10 cellular contexts compared by ENCODE assay signal in the genomic region with DNA sequence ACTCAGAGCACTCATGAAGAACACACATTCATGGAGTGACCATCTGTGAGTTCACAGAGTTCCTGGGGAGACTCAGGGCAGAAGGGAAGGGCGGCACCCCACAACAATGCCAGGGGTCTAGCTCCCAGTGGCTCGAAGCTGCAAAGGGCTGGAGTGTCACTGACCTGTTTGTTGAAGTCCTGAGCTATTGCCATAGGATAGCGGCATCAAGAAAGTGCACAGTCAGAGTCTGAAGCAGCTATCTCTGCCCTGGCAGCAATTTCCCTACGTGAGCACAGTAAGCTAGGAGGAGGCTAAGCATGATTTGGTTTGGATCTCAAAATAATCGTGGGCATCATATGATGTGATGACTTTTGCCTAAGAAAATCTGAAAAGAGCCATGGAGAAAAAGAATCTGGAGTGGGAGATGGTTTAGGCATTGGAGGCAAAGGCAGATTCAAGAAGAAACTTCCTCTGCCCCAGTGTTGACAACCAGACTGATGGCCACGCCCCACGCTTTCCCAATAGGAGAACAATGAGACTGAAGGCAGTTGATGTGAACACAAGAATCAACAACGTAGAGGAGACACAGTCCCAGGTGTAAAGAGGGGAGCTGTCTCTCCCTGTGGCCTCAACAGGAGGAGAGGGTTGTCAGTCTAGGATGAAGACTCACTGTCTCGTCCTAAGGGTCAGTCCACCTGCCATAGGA.
A peak's percentile ranks its signal among the peaks of the same experiment; 100 is the strongest.
DNase-seq lines count a peak whose midpoint lies in the region; ATAC-seq and TF ChIP-seq lines count a peak whose summit lies in the region.
"Had no signal": no experiment of that assay in that cellular context is flagged by ENCODE, and none has a peak within 500 bp of the region (broad histone marks: within the 10 kb centered on the region; RNA-seq: fewer than 3 reads in every experiment).

No MANE protein-coding gene starts in this region.

- H3K27ac ChIP-seq in temporal lobe (ENCODE audit: low read depth, low read length), result peak overlapping the region; percentile 72
- H3K27ac ChIP-seq in PC-9, result no peak overlapping the region

- no peaks in the 10 kb centered on the region for H3K9me3 ChIP-seq in PC-9 (ENCODE audit: insufficient read depth, low read depth)

- peaks cover 7% of the 10 kb centered on the region for H3K27me3 Mint-ChIP-seq in activated T-cell treated with anti-CD3 and anti-CD28 coated beads, Interleukin-2, amount 50 U/mL, for 72 hours (ENCODE audit: low read depth)

- no TSS peak for BruUV-seq in PC-9 (replicated peaks; lab: Mats Ljungman, UMichigan)

- H3K4me2 ChIP-seq in PC-9, result no peak overlapping the region

- H3K4me3 Mint-ChIP-seq in activated T-cell treated with anti-CD3 and anti-CD28 coated beads, Interleukin-2, amount 50 U/mL, for 72 hours, result no peak overlapping the region
- H3K4me3 Mint-ChIP-seq: activated naive CD4-positive, alpha-beta T cell treated with anti-CD3 and anti-CD28 coated beads, Interleukin-2, amount 10 ng/mL, durations not matched to agents 7 days and 5 days had no signal

- H3K79me2 ChIP-seq in PC-9 (ENCODE audit: low read depth), result no peaks in the 10 kb centered on the region

- H3K36me3 Mint-ChIP-seq in activated T-cell treated with anti-CD3 and anti-CD28 coated beads, Interleukin-2, amount 50 U/mL, for 72 hours (ENCODE audit: insufficient read depth in 2 of 2), result no peaks in the 10 kb centered on the region
- H3K36me3 Mint-ChIP-seq: activated naive CD4-positive, alpha-beta T cell treated with anti-CD3 and anti-CD28 coated beads, Interleukin-2, amount 10 ng/mL, durations not matched to agents 7 days and 5 days had no signal

- no peak overlapping the region for H3K4me3 ChIP-seq in cardiac fibroblast (replicated peaks in 1 of 2; ENCODE audit: low read depth in 2 of 2, low read length in 2 of 2)
- no peak overlapping the region for H3K4me3 ChIP-seq in lower leg skin (ENCODE audit: low read depth, poor library complexity, severe bottlenecking)
- H3K4me3 ChIP-seq in PC-9, result no peak overlapping the region

- WGBS in lower leg skin, 2 donors, result 62 to 64% methylated on average over 9 of the region's 9 CpGs

- no peaks in the 10 kb centered on the region for H3K9me3 Mint-ChIP-seq in activated T-cell treated with anti-CD3 and anti-CD28 coated beads, Interleukin-2, amount 50 U/mL, for 72 hours
- H3K9me3 Mint-ChIP-seq: activated naive CD4-positive, alpha-beta T cell treated with anti-CD3 and anti-CD28 coated beads, Interleukin-2, amount 10 ng/mL, durations not matched to agents 7 days and 5 days had no signal

- CTCF ChIA-PET in PC-9 (lab: Charles Lee), result interaction anchor here (0.6 kb wide), 1 partner anchor 752 kb away, joined by 5 read pairs; no protein-coding TSS in a partner anchor

- no peak overlapping the region for H3K27ac Mint-ChIP-seq in activated T-cell treated with anti-CD3 and anti-CD28 coated beads, Interleukin-2, amount 50 U/mL, for 72 hours
- H3K27ac Mint-ChIP-seq: activated naive CD4-positive, alpha-beta T cell treated with anti-CD3 and anti-CD28 coated beads, Interleukin-2, amount 10 ng/mL, durations not matched to agents 7 days and 5 days had no signal

- H3K9me2 ChIP-seq in PC-9 (ENCODE audit: insufficient read depth), result no peaks in the 10 kb centered on the region

- no peaks in the 10 kb centered on the region for H3K27me3 ChIP-seq in PC-9 (ENCODE audit: insufficient read depth, low read depth)

- TF ChIP-seq CTCF in cardiac fibroblast (IDR thresholded peaks at IDR 0.05; ENCODE audit: low read depth, low read length) (no peak), lower leg skin (IDR thresholded peaks at IDR 0.05) (no peak), PC-9 (conservative IDR thresholded peaks at IDR 0.05) (no peak)

- POLR2A ChIA-PET in PC-9 (lab: Charles Lee; ENCODE audit: unreplicated experiment), result interaction anchor here (0.6 kb wide), 1 partner anchor 11 kb away, joined by 5 read pairs; no protein-coding TSS in a partner anchor

- H3K4me1 Mint-ChIP-seq in activated T-cell treated with anti-CD3 and anti-CD28 coated beads, Interleukin-2, amount 50 U/mL, for 72 hours (ENCODE audit: low read depth), result no peaks in the 10 kb centered on the region
- H3K4me1 Mint-ChIP-seq: activated naive CD4-positive, alpha-beta T cell treated with anti-CD3 and anti-CD28 coated beads, Interleukin-2, amount 10 ng/mL, durations not matched to agents 7 days and 5 days had no signal

- H3K4me1 ChIP-seq in PC-9 (replicated peaks; ENCODE audit: insufficient read depth), result no peaks in the 10 kb centered on the region

- H3F3A ChIP-seq in PC-9 (ENCODE audit: insufficient read depth, low read depth), result no peaks in the 10 kb centered on the region

- no peak for ATAC-seq in activated T-cell treated with anti-CD3 and anti-CD28 coated beads, Interleukin-2, amount 50 U/mL, for 72 hours (replicated peaks in 1 of 2)

- H4K20me1 ChIP-seq in PC-9 (ENCODE audit: insufficient read depth), result no peaks in the 10 kb centered on the region

- intact Hi-C loops in lower leg skin (cut with DNase I; ENCODE audit: low total_unique reads) (no loop called here), PC-9 (cut with micrococcal nuclease; ENCODE audit: unreplicated experiment) (no loop called here)

- DNase-seq in NOMO-1 (lab: John Stamatoyannopoulos, UW; ENCODE audit: unreplicated experiment in 2 of 2) (peak; percentile 31 to 79), cardiac fibroblast (ENCODE audit: low read depth in 2 of 2) (peak; percentile 45 to 62), lower leg skin (ENCODE audit: low spot score in 2 of 2) (peak; percentile 74 to 91), activated T-cell treated with anti-CD3 and anti-CD28 coated beads for 4 hours (no peak), PC-9 (no peak), NCI-H187 (lab: John Stamatoyannopoulos, UW) (no peak)
- DNase-seq in activated T-cell treated with anti-CD3 and anti-CD28 coated beads, Interleukin-2, amount 50 U/mL, for 72 hours, result no peak
- DNase-seq: activated naive CD4-positive, alpha-beta T cell treated with anti-CD3 and anti-CD28 coated beads, Interleukin-2, amount 10 ng/mL, durations not matched to agents 7 days and 5 days; glutamatergic neuron had no signal

- no peak overlapping the region for H2AFZ ChIP-seq in PC-9

- H3K36me3 ChIP-seq in PC-9 (ENCODE audit: low read depth), result no peaks in the 10 kb centered on the region

- no peak for TF ChIP-seq POLR2A in lower leg skin (IDR thresholded peaks at IDR 0.05)

Comparison
In these comparisons a context has a peak if more than half of its experiments do, and no peak if none do; other contexts are left out.
1. DNase-seq: peak in NOMO-1 (2 of 2), cardiac fibroblast (2 of 2) and lower leg skin (2 of 2); none in activated T-cell treated with anti-CD3 and anti-CD28 coated beads for 4 hours (single experiment), PC-9 (0 of 2), activated T-cell treated with anti-CD3 and anti-CD28 coated beads, Interleukin-2, amount 50 U/mL, for 72 hours (0 of 2) and NCI-H187 (0 of 2).